In genomic region chr4:56466296-56466761, GRCh38 we compare ENCODE assay signal across 8 cellular contexts. TPM values are rescaled to one million over a fixed set of nuclear protein-coding genes. Genes with fewer than 3 reads are reported as not detected.
DNase-seq lines count a peak whose midpoint lies in the region; ATAC-seq and TF ChIP-seq lines count a peak whose summit lies in the region.
"Not testable (repeated sequence)": the region's sequence is repeated elsewhere in the genome, so short reads cannot be mapped to it uniquely, and the experiment has no call there.

No MANE protein-coding gene starts in this region.

- not testable (repeated sequence) for H3K9me3 ChIP-seq in SJCRH30 (replicated peaks); left lung

- peak; percentile 67 to 76 for ATAC-seq in activated naive CD4-positive, alpha-beta T cell treated with anti-CD3 and anti-CD28 coated beads, Interleukin-2, amount 50 U/mL, for 72 hours
- ATAC-seq in esophagus mucosa (peak; percentile 67), left lung (peak; percentile 37)

- not testable (repeated sequence) for TF ChIP-seq CTCF in 22Rv1 (IDR thresholded peaks at IDR 0.05); GM06990 (IDR thresholded peaks at IDR 0.05; ENCODE audit: insufficient read depth, low read length, poor library complexity, severe bottlenecking); left lung (IDR thresholded peaks at IDR 0.05); retinal pigment epithelial cell (conservative IDR thresholded peaks at IDR 0.05; ENCODE audit: low read depth, low read length)

- intact Hi-C loops in left lung (cut with DNase I): not testable (repeated sequence)

- H3K27ac Mint-ChIP-seq in activated naive CD4-positive, alpha-beta T cell treated with anti-CD3 and anti-CD28 coated beads, Interleukin-2, amount 50 U/mL, for 72 hours: peak overlapping the region; percentile 94 to 99

- DNase-seq in GM06990 (ENCODE audit: extremely low read depth, insufficient read length): peak; percentile 21
- DNase-seq in Kasumi-1 (lab: John Stamatoyannopoulos, UW): peak; percentile 56 to 67
- peak; percentile 43 to 45 for DNase-seq in SJCRH30
- peak in 1 of 2 donors; percentile 14 for DNase-seq in activated naive CD4-positive, alpha-beta T cell treated with anti-CD3 and anti-CD28 coated beads, Interleukin-2, amount 50 U/mL, for 72 hours (ENCODE audit: low spot score in 2 of 2)
- DNase-seq in left lung; retinal pigment epithelial cell (ENCODE audit: low read depth): not testable (repeated sequence)

- not testable (repeated sequence) for H3K36me3 ChIP-seq in GM06990 (ENCODE audit: control insufficient read depth, insufficient read depth, low read length)
- H3K36me3 ChIP-seq in SJCRH30 (peaks cover 35% of the 10 kb centered on the region), left lung (peaks cover 0 to 28% of the 10 kb centered on the region in 2 donors)

- not testable (repeated sequence) for H3K9me3 Mint-ChIP-seq in activated naive CD4-positive, alpha-beta T cell treated with anti-CD3 and anti-CD28 coated beads, Interleukin-2, amount 50 U/mL, for 72 hours

- peaks cover 32 to 41% of the 10 kb centered on the region in 2 donors for H3K36me3 Mint-ChIP-seq in activated naive CD4-positive, alpha-beta T cell treated with anti-CD3 and anti-CD28 coated beads, Interleukin-2, amount 50 U/mL, for 72 hours

- peak overlapping the region; percentile 96 for H3K27ac ChIP-seq in 22Rv1
- H3K27ac ChIP-seq in SJCRH30: peak overlapping the region; percentile 68
- H3K27ac ChIP-seq in left lung: peak overlapping the region in 1 of 2 donors; percentile 89

- not testable (repeated sequence) for H3K27me3 ChIP-seq in GM06990 (replicated peaks; ENCODE audit: control insufficient read depth, insufficient read depth, low read length); SJCRH30; left lung

- not testable (repeated sequence) for H3K4me1 ChIP-seq in SJCRH30
- H3K4me1 ChIP-seq in left lung: peaks cover 24 to 47% of the 10 kb centered on the region in 2 donors

- peak overlapping the region; percentile 94 for H3K4me3 ChIP-seq in GM06990 (replicated peaks; ENCODE audit: low read depth, low read length)
- H3K4me3 ChIP-seq in SJCRH30: peak overlapping the region; percentile 81
- peak overlapping the region; percentile 96 to 97 for H3K4me3 ChIP-seq in left lung
- H3K4me3 ChIP-seq in retinal pigment epithelial cell (ENCODE audit: low read length): peak overlapping the region; percentile 82

RNA-seq across cellular contexts. Expression of gene SRP72, which starts 1.1 kb away (rescaled TPM):
- 115 and 133 TPM in 2 replicates for total RNA-seq in SJCRH30 (2014; rRNA removed; shearing (Covaris generic))
- 100 to 1,000 TPM; 152 to 179 TPM for total RNA-seq in activated naive CD4-positive, alpha-beta T cell treated with anti-CD3 and anti-CD28 coated beads, Interleukin-2, amount 50 U/mL, for 72 hours
- total RNA-seq in esophagus mucosa (85.2 TPM), left lung (10 to 100 TPM; 85.3 to 85.8 TPM)

RNA-seq across cellular contexts. Expression of gene PAICS, which starts 30.3 kb away (rescaled TPM):
- 326 and 334 TPM in 2 replicates for total RNA-seq in SJCRH30 (2014; rRNA removed; shearing (Covaris generic))
- total RNA-seq in activated naive CD4-positive, alpha-beta T cell treated with anti-CD3 and anti-CD28 coated beads, Interleukin-2, amount 50 U/mL, for 72 hours: 100 to 1,000 TPM; 248 to 387 TPM
- total RNA-seq in esophagus mucosa (71.7 TPM), left lung (10 to 100 TPM; 34.6 to 63.5 TPM)

RNA-seq across cellular contexts. Expression of gene PPAT, which starts 30.9 kb away (rescaled TPM):
- total RNA-seq in SJCRH30 (2014; rRNA removed; shearing (Covaris generic)): 93.5 and 97.1 TPM in 2 replicates
- total RNA-seq in activated naive CD4-positive, alpha-beta T cell treated with anti-CD3 and anti-CD28 coated beads, Interleukin-2, amount 50 U/mL, for 72 hours: 10 to 100 TPM; 34.4 to 50.8 TPM
- total RNA-seq in esophagus mucosa (8.8 TPM), left lung (1 to 10 TPM; 6.4 to 9.5 TPM)

RNA-seq across cellular contexts. Expression of gene ARL9, which starts 39.3 kb away (rescaled TPM):
- total RNA-seq in SJCRH30 (2014; rRNA removed; shearing (Covaris generic)): 0.08 and 0.13 TPM in 2 replicates
- under 1 TPM in 1 of 2 donors, not detected in 1; 0.35 TPM for total RNA-seq in activated naive CD4-positive, alpha-beta T cell treated with anti-CD3 and anti-CD28 coated beads, Interleukin-2, amount 50 U/mL, for 72 hours
- total RNA-seq in esophagus mucosa (0.24 TPM), left lung (under 1 TPM in 1 of 2 donors, not detected in 1; 0.15 TPM)
